ENCODE assay signal across 20 cellular contexts in genomic region chr9:136286359-136286986, GRCh38. TPM values are rescaled to one million over a fixed set of nuclear protein-coding genes. Genes with fewer than 3 reads are reported as not detected.
DNase-seq lines count a peak whose midpoint lies in the region; ATAC-seq, FAIRE-seq and TF ChIP-seq lines count a peak whose summit lies in the region.
"Had no signal": no experiment of that assay in that cellular context is flagged by ENCODE, and none has a peak within 500 bp of the region (broad histone marks: within the 10 kb centered on the region; RNA-seq: fewer than 3 reads in every experiment).

No MANE protein-coding gene starts in this region.

- no peak for TF ChIP-seq CTCF in right atrium auricular region (IDR thresholded peaks at IDR 0.05)
- no peak for TF ChIP-seq CTCF in K562 (IDR thresholded peaks at IDR 0.05 in 2 of 3, conservative IDR thresholded peaks at IDR 0.05 in 1 of 3; ENCODE audit: insufficient read depth in 2 of 3, low read depth in 1 of 3, low read length in 3 of 3)

- H3K27me3 ChIP-seq in right atrium auricular region (no peaks in the 10 kb centered on the region), K562 (ENCODE audit: control insufficient read depth in 2 of 2, insufficient read depth in 2 of 2, low read length in 2 of 2) (peaks cover 19 to 70% of the 10 kb centered on the region in 2 experiments; a peak in 4 of 5 replicates), neuronal stem cell (ENCODE audit: control insufficient read depth in 3 of 3, insufficient read depth in 3 of 3, low read depth in 1 of 3, low read length in 3 of 3) (peaks cover 0 to 65% (median 0%) of the 10 kb centered on the region in 3 experiments)

- H2AK5ac ChIP-seq in neuronal stem cell (ENCODE audit: low read depth, low read length), result peak overlapping the region; percentile 97

- H3K23ac ChIP-seq in neuronal stem cell (ENCODE audit: low read depth, low read length, poor library complexity), result peak overlapping the region; percentile 73

- no peak overlapping the region for H3K27ac ChIP-seq in right atrium auricular region
- H3K27ac ChIP-seq in K562 (ENCODE audit: extremely low read depth, low read depth, low read length), result no peak overlapping the region
- no peak overlapping the region for H3K27ac ChIP-seq in neuronal stem cell (replicated peaks; ENCODE audit: low read length)
- H3K27ac ChIP-seq: GM23248 had no signal

- H2BK120ac ChIP-seq in neuronal stem cell (ENCODE audit: low read depth, low read length), result no peak overlapping the region

- intact Hi-C loops in Right ventricle myocardium inferior (cut with DNase I) (loop anchor here (10.0 kb wide), 1 partner anchor 682 kb away; no protein-coding TSS in a partner anchor), K562 (cut with micrococcal nuclease) (no loop called here)

- peaks cover 0 to 14% of the 10 kb centered on the region in 2 donors for H3K4me1 ChIP-seq in right atrium auricular region
- peaks cover 0 to 74% of the 10 kb centered on the region in 2 experiments; a peak in 2 of 5 replicates for H3K4me1 ChIP-seq in K562 (replicated peaks in 1 of 2; ENCODE audit: control insufficient read depth in 2 of 2, insufficient read depth in 2 of 2, low read length in 2 of 2)
- peaks cover 0 to 3% of the 10 kb centered on the region in 2 donors for H3K4me1 ChIP-seq in neuronal stem cell (ENCODE audit: control insufficient read depth in 2 of 2, insufficient read depth in 1 of 2, low read depth in 1 of 2, low read length in 2 of 2)
- H3K4me1 ChIP-seq: Caco-2, HAP-1 had no signal

- no peaks in the 10 kb centered on the region for H3K9me1 ChIP-seq in K562 (ENCODE audit: control insufficient read depth, insufficient read depth, low read length)

- no peaks in the 10 kb centered on the region for H3K9me3 ChIP-seq in right atrium auricular region
- no peaks in the 10 kb centered on the region for H3K9me3 ChIP-seq in K562 (replicated peaks; ENCODE audit: control insufficient read depth, insufficient read depth, low read depth, low read length)
- H3K9me3 ChIP-seq in neuronal stem cell (replicated peaks in 1 of 2; ENCODE audit: control insufficient read depth in 2 of 2, insufficient read depth in 1 of 2, low read depth in 1 of 2, low read length in 2 of 2), result no peaks in the 10 kb centered on the region
- H3K9me3 ChIP-seq: Caco-2, HAP-1 had no signal

- in situ Hi-C loops in K562 (cut with MboI), result no loop called here

- ATAC-seq in Right ventricle myocardium inferior, result no peak
- ATAC-seq in K562, result no peak
- ATAC-seq in HG03378 (IDR thresholded peaks at IDR 0.05; ENCODE audit: unreplicated experiment), result no peak

- WGBS in K562 (ENCODE audit: insufficient coverage, low coverage, missing lambda C conversion rate), result 19% methylated on average over 28 of the region's 30 CpGs
- WGBS in neuronal stem cell (ENCODE audit: extremely low coverage in 2 of 2, insufficient read length in 2 of 2, insufficient replicate concordance in 1 of 2), 2 donors, result no CpG with 5 or more reads among the region's 30 CpGs

- H3K4me3 ChIP-seq in right atrium auricular region (no peak overlapping the region), K562 (no peak overlapping the region), neuronal stem cell (ENCODE audit: low read length in 2 of 2) (peak overlapping the region in 1 of 2 donors; percentile 25)
- H3K4me3 ChIP-seq: GM23248, HAP-1 had no signal

- H3K18ac ChIP-seq in neuronal stem cell (ENCODE audit: low read length), result peak overlapping the region; percentile 72

- no peak overlapping the region for H4K91ac ChIP-seq in neuronal stem cell (ENCODE audit: low read depth, low read length, poor library complexity)

- CTCF ChIA-PET in K562 (lab: Yijun Ruan, JAX; ENCODE audit: low intra/inter-chr PET ratio), result interaction anchor here (0.7 kb wide), 1 partner anchor 1270 kb away, joined by 3 read pairs; no protein-coding TSS in a partner anchor

- no peak overlapping the region for H2BK5ac ChIP-seq in neuronal stem cell (ENCODE audit: low read length)

- H3K36me3 ChIP-seq in right atrium auricular region (no peaks in the 10 kb centered on the region), K562 (ENCODE audit: control insufficient read depth, insufficient read depth, low read length) (no peaks in the 10 kb centered on the region), neuronal stem cell (replicated peaks in 1 of 2; ENCODE audit: control insufficient read depth in 2 of 2, insufficient read depth in 2 of 2, low read length in 2 of 2) (no peaks in the 10 kb centered on the region)
- H3K36me3 ChIP-seq: HAP-1 had no signal

- no peak overlapping the region for H4K8ac ChIP-seq in neuronal stem cell (ENCODE audit: low read depth, low read length)

- no peaks in the 10 kb centered on the region for H3K79me2 ChIP-seq in K562 (ENCODE audit: control insufficient read depth, insufficient read depth, low read length)

- peaks cover 3% of the 10 kb centered on the region for H3K79me1 ChIP-seq in neuronal stem cell (ENCODE audit: low read depth, low read length)

- H3K9ac ChIP-seq in K562 (ENCODE audit: insufficient read depth in 1 of 2, low read depth in 2 of 2, low read length in 2 of 2) (no peak overlapping the region; a peak in 2 of 4 replicates), neuronal stem cell (ENCODE audit: low read depth, low read length, poor library complexity) (no peak overlapping the region)
- H3K9ac ChIP-seq: GM23248 had no signal

- no peak for TF ChIP-seq POLR2A in K562 (conservative IDR thresholded peaks at IDR 0.05)

- peaks cover 17% of the 10 kb centered on the region for H4K20me1 ChIP-seq in K562 (replicated peaks; ENCODE audit: control insufficient read depth, insufficient read depth, low read length)

- DNase-seq in Right ventricle myocardium inferior (ENCODE audit: missing footprints), result peak; percentile 69
- no peak for DNase-seq in right atrium auricular region (ENCODE audit: low spot score)
- peak; percentile 27 for DNase-seq in COLO668 (lab: John Stamatoyannopoulos, UW; ENCODE audit: unreplicated experiment)
- no peak for DNase-seq in K562 (ENCODE audit: extremely low read depth in 1 of 4, low spot score in 3 of 4)
- DNase-seq in neuronal stem cell (ENCODE audit: low spot score), result no peak
- DNase-seq in SIG-M5 (lab: John Stamatoyannopoulos, UW), result no peak
- DNase-seq: C1 segment of cervical spinal cord; Caco-2; CD4-positive, CD25-positive, alpha-beta regulatory T cell; CD8-positive, alpha-beta memory T cell; GM23248; HFFc6; IMR-90 had no signal

- peak overlapping the region; percentile 66 for H3K4ac ChIP-seq in neuronal stem cell (ENCODE audit: low read length)

- no peak for FAIRE-seq in K562 (lab: Jason Lieb, UNC)
- FAIRE-seq: D721Med, G401.6, GM12891, HTR-8/SVneo had no signal

- POLR2A ChIA-PET in K562 (lab: Yijun Ruan, JAX), result interaction anchor here (0.6 to 1.0 kb wide), 3 partner anchors 10 to 194 kb away, joined by 3 to 4 read pairs (median 3); no protein-coding TSS in a partner anchor

- TF ChIP-seq EP300 in K562 (IDR thresholded peaks at IDR 0.05; ENCODE audit: low read length), result no peak

- no TSS peak for BruUV-seq in K562 (replicated peaks; lab: Mats Ljungman, UMichigan)

- TF ChIP-seq RAD21 in K562 (CRISPR knock-in tag; conservative IDR thresholded peaks at IDR 0.05 in 1 of 2, IDR thresholded peaks at IDR 0.05 in 1 of 2), result no peak

- H3K14ac ChIP-seq in neuronal stem cell (ENCODE audit: low read length), result peak overlapping the region; percentile 31

- no peak overlapping the region for H2AFZ ChIP-seq in K562 (ENCODE audit: low read depth, low read length)
- H2AFZ ChIP-seq in neuronal stem cell (ENCODE audit: low read length), result no peak overlapping the region
- H2AFZ ChIP-seq: GM23248 had no signal

- peak overlapping the region; percentile 85 for H2BK15ac ChIP-seq in neuronal stem cell (ENCODE audit: low read length)

- peak overlapping the region; percentile 58 for H2BK12ac ChIP-seq in neuronal stem cell (ENCODE audit: low read length)

- H3K4me2 ChIP-seq in K562 (ENCODE audit: insufficient read depth, low read length), result no peak overlapping the region
- no peak overlapping the region for H3K4me2 ChIP-seq in neuronal stem cell (ENCODE audit: insufficient read depth, low read length, poor library complexity, severe bottlenecking)

RNA-seq across cellular contexts. Expression of gene CCDC187, which starts 17.4 kb away (rescaled TPM):
- total RNA-seq in Right ventricle myocardium inferior (not detected), right atrium auricular region (not detected), K562 (2014; rRNA removed) (not detected in 2 replicates), K562 (2014; rRNA removed; fragmentation: Illumina TruSeq; extraction: Trizol) (not detected in 2 replicates), K562 (2015; rRNA removed; fragmentation: Illumina TruSeq; extraction: Trizol) (not detected in 2 replicates), K562 (2021) (0.02 TPM in 1 of 2 replicates, not detected in the other)
- total RNA-seq in K562 (2011; cell fraction: chromatin; rRNA removed; ENCODE audit: low replicate concordance), result 0.53 TPM in 1 of 2 replicates, not detected in the other
- total RNA-seq in K562 (2011; cell fraction: nucleolus; rRNA removed), result 0.13 and 0.33 TPM in 2 replicates
- 0.15 and 0.46 TPM in 2 replicates for total RNA-seq in K562 (2011; cell fraction: nucleoplasm; rRNA removed)
- polyA plus RNA-seq in K562 (2011; rRNA removed) (not detected in 2 replicates), K562 (2014; fragmentation: Illumina TruSeq; extraction: Trizol) (not detected in 2 replicates), K562 (2014; fragmentation: Nextera tagmentation; extraction: Ambion mirVana) (not detected), K562 (2014; rRNA removed) (not detected in 2 replicates)
- polyA plus RNA-seq in K562 (2011; cell fraction: cytosol; rRNA removed), result 0.07 TPM in 1 of 2 replicates, not detected in the other
- 0.01 and 0.40 TPM in 2 replicates for polyA plus RNA-seq in K562 (2011; cell fraction: nucleus; rRNA removed)
- polyA plus RNA-seq in K562 (2012), result 0.04 TPM in 1 of 2 replicates, not detected in the other
- polyA minus RNA-seq in K562 (2011; rRNA and poly(A)+ RNA removed), result not detected in 2 replicates
- polyA minus RNA-seq in K562 (2011; cell fraction: cytosol; rRNA and poly(A)+ RNA removed), result not detected in 2 replicates
- polyA minus RNA-seq in K562 (2011; cell fraction: nucleus; rRNA and poly(A)+ RNA removed), result 0.11 and 0.27 TPM in 2 replicates
- polyA plus RNA-seq in neuronal stem cell (2013, experiment 1 of 2), result 0.08 TPM
- polyA plus RNA-seq in neuronal stem cell (2013, experiment 2 of 2), result 0.08 TPM
- total RNA-seq: CD4-positive, CD25-positive, alpha-beta regulatory T cell; CD8-positive, alpha-beta memory T cell; GM23248; H4; HFFc6; IMR-90 had no signal
- polyA plus RNA-seq: CD4-positive, CD25-positive, alpha-beta regulatory T cell; CD8-positive, alpha-beta memory T cell; GM23248; IMR-90 had no signal

RNA-seq across cellular contexts. Expression of gene QSOX2, which starts 40.9 kb away (rescaled TPM):
- total RNA-seq in Right ventricle myocardium inferior (8.3 TPM), right atrium auricular region (1 to 10 TPM; 3.2 to 6.3 TPM), K562 (2014; rRNA removed) (12.7 and 15.0 TPM in 2 replicates), K562 (2014; rRNA removed; fragmentation: Illumina TruSeq; extraction: Trizol) (9.7 and 10.5 TPM in 2 replicates), K562 (2015; rRNA removed; fragmentation: Illumina TruSeq; extraction: Trizol) (11.7 and 12.2 TPM in 2 replicates), K562 (2021) (22.3 and 23.7 TPM in 2 replicates)
- 50.6 and 63.4 TPM in 2 replicates for total RNA-seq in K562 (2011; cell fraction: chromatin; rRNA removed; ENCODE audit: low replicate concordance)
- total RNA-seq in K562 (2011; cell fraction: nucleolus; rRNA removed), result 45.7 and 46.1 TPM in 2 replicates
- total RNA-seq in K562 (2011; cell fraction: nucleoplasm; rRNA removed), result 35.5 and 45.4 TPM in 2 replicates
- polyA plus RNA-seq in K562 (2011; rRNA removed) (13.5 and 21.5 TPM in 2 replicates), K562 (2014; fragmentation: Illumina TruSeq; extraction: Trizol) (16.1 and 17.4 TPM in 2 replicates), K562 (2014; fragmentation: Nextera tagmentation; extraction: Ambion mirVana) (under 1 TPM; 0.51 to 0.91 TPM), K562 (2014; rRNA removed) (23.6 and 24.2 TPM in 2 replicates)
- polyA plus RNA-seq in K562 (2011; cell fraction: cytosol; rRNA removed), result 7.9 and 11.0 TPM in 2 replicates
- polyA plus RNA-seq in K562 (2011; cell fraction: nucleus; rRNA removed), result 97.5 and 103 TPM in 2 replicates
- 14.6 and 32.6 TPM in 2 replicates for polyA plus RNA-seq in K562 (2012)
- polyA minus RNA-seq in K562 (2011; rRNA and poly(A)+ RNA removed), result 9.3 and 10.2 TPM in 2 replicates
- 5.9 and 7.6 TPM in 2 replicates for polyA minus RNA-seq in K562 (2011; cell fraction: cytosol; rRNA and poly(A)+ RNA removed)
- polyA minus RNA-seq in K562 (2011; cell fraction: nucleus; rRNA and poly(A)+ RNA removed), result 17.8 and 19.0 TPM in 2 replicates
- 11.3 TPM for polyA plus RNA-seq in neuronal stem cell (2013, experiment 1 of 2)
- 11.5 TPM for polyA plus RNA-seq in neuronal stem cell (2013, experiment 2 of 2)

RNA-seq across cellular contexts. Expression of gene GPSM1, which starts 40.9 kb away (rescaled TPM):
- total RNA-seq in Right ventricle myocardium inferior (48.6 TPM), right atrium auricular region (10 to 100 TPM; 39.4 to 44.5 TPM), K562 (2014; rRNA removed) (12.7 and 16.0 TPM in 2 replicates), K562 (2014; rRNA removed; fragmentation: Illumina TruSeq; extraction: Trizol) (0.54 and 0.76 TPM in 2 replicates), K562 (2015; rRNA removed; fragmentation: Illumina TruSeq; extraction: Trizol) (3.1 and 4.1 TPM in 2 replicates), K562 (2021) (12.4 and 14.2 TPM in 2 replicates)
- 13.9 and 58.1 TPM in 2 replicates for total RNA-seq in K562 (2011; cell fraction: chromatin; rRNA removed; ENCODE audit: low replicate concordance)
- 30.3 and 36.2 TPM in 2 replicates for total RNA-seq in K562 (2011; cell fraction: nucleolus; rRNA removed)
- total RNA-seq in K562 (2011; cell fraction: nucleoplasm; rRNA removed), result 16.3 and 19.9 TPM in 2 replicates
- polyA plus RNA-seq in K562 (2011; rRNA removed) (5.4 and 6.7 TPM in 2 replicates), K562 (2014; fragmentation: Illumina TruSeq; extraction: Trizol) (1.9 and 5.2 TPM in 2 replicates), K562 (2014; fragmentation: Nextera tagmentation; extraction: Ambion mirVana) (under 1 TPM; 0.04 to 0.10 TPM), K562 (2014; rRNA removed) (9.2 and 10.1 TPM in 2 replicates)
- polyA plus RNA-seq in K562 (2011; cell fraction: cytosol; rRNA removed), result 5.4 and 23.3 TPM in 2 replicates
- 21.3 and 47.7 TPM in 2 replicates for polyA plus RNA-seq in K562 (2011; cell fraction: nucleus; rRNA removed)
- polyA plus RNA-seq in K562 (2012), result 5.3 and 13.8 TPM in 2 replicates
- polyA minus RNA-seq in K562 (2011; rRNA and poly(A)+ RNA removed), result 1.4 and 3.0 TPM in 2 replicates
- polyA minus RNA-seq in K562 (2011; cell fraction: cytosol; rRNA and poly(A)+ RNA removed), result 7.8 and 9.2 TPM in 2 replicates
- polyA minus RNA-seq in K562 (2011; cell fraction: nucleus; rRNA and poly(A)+ RNA removed), result 12.7 and 13.3 TPM in 2 replicates
- polyA plus RNA-seq in neuronal stem cell (2013, experiment 1 of 2), result 37.4 TPM
- 37.2 TPM for polyA plus RNA-seq in neuronal stem cell (2013, experiment 2 of 2)

Comparison
In these comparisons a context has a peak if more than half of its experiments do, and no peak if none do; other contexts are left out.
1. DNase-seq: peak in Right ventricle myocardium inferior (single experiment) and COLO668 (single experiment); none in right atrium auricular region (single experiment), K562 (0 of 4), neuronal stem cell (single experiment) and SIG-M5 (single experiment).